15 cellular contexts compared by ENCODE assay signal in genomic region chr2:109020217-109020637, GRCh38. TPM values are rescaled to one million over a fixed set of nuclear protein-coding genes. Genes with fewer than 3 reads are reported as not detected.
DNase-seq lines count a peak whose midpoint lies in the region; ATAC-seq lines count a peak whose summit lies in the region.
"Had no signal": no experiment of that assay in that cellular context is flagged by ENCODE, and none has a peak within 500 bp of the region (broad histone marks: within the 10 kb centered on the region; RNA-seq: fewer than 3 reads in every experiment).

No MANE protein-coding gene starts in this region.

- H3K27me3 ChIP-seq in iPS-20b (ENCODE audit: insufficient read depth, low read length) = peaks cover 21% of the 10 kb centered on the region

- H3K27ac ChIP-seq in iPS-20b (ENCODE audit: low read length) = no peak overlapping the region
- H3K27ac ChIP-seq: dorsolateral prefrontal cortex had no signal

- H3K9ac ChIP-seq in iPS-20b (ENCODE audit: low read depth, low read length) = peak overlapping the region; percentile 10; the same call in 1 of the 2 replicates

- no peaks in the 10 kb centered on the region for H3K9me3 ChIP-seq in iPS-20b (ENCODE audit: insufficient read depth, low read depth, low read length)

- peak overlapping the region; percentile 19; the same call in 1 of the 2 replicates for H3K4me3 ChIP-seq in iPS-20b (ENCODE audit: low read length)
- H3K4me3 ChIP-seq: dorsolateral prefrontal cortex had no signal

- peaks cover 12% of the 10 kb centered on the region; the same call in 1 of the 2 replicates for H3K4me1 ChIP-seq in iPS-20b (ENCODE audit: insufficient read depth, low read length)

- H3K36me3 ChIP-seq in iPS-20b (ENCODE audit: insufficient read depth, low read depth, low read length) = no peaks in the 10 kb centered on the region

- no peak for ATAC-seq in HG02970 (IDR thresholded peaks at IDR 0.05; ENCODE audit: low FRiP score, unreplicated experiment)
- ATAC-seq: stimulated activated effector memory CD8-positive, alpha-beta T cell treated with anti-CD3 and anti-CD28 coated beads, Interleukin-12 subunit alpha, Interleukin-12 subunit beta, amount 100 ng/mL, for 72 hours had no signal

- DNase-seq in A172 (ENCODE audit: low spot score) = peak; percentile 56
- peak; percentile 32 for DNase-seq in Daoy (ENCODE audit: low read depth)
- DNase-seq in SW480 (ENCODE audit: low spot score) = peak; percentile 60
- DNase-seq in NCI-H2227 treated with DMSO at 0.1 percent for 48 hours (lab: John Stamatoyannopoulos, UW) = no peak
- DNase-seq in NCI-H1417 treated with DMSO at 0.1 percent for 48 hours (lab: John Stamatoyannopoulos, UW) = no peak
- DNase-seq in stimulated activated CD4-positive, alpha-beta T cell treated with anti-CD3 and anti-CD28 coated beads, Interleukin-4, amount 100 ng/mL, for 1 hour = no peak
- DNase-seq: Calu3, dorsolateral prefrontal cortex, hippocampal formation, naive B cell, NCI-H1930 had no signal

RNA-seq across cellular contexts. Expression of gene EDAR, which starts 31.2 kb away (rescaled TPM):
- total RNA-seq in A172 (2014; rRNA removed; shearing (Covaris generic)) = not detected in 2 replicates
- not detected in 2 replicates for total RNA-seq in Daoy (2014; rRNA removed; shearing (Covaris generic))
- total RNA-seq: Calu3, HT-29 had no signal

Comparison
In these comparisons a context has a peak if more than half of its experiments do, and no peak if none do; other contexts are left out.
1. DNase-seq: peak in A172 (single experiment), Daoy (single experiment) and SW480 (single experiment); none in NCI-H2227 treated with DMSO at 0.1 percent for 48 hours (single experiment), NCI-H1417 treated with DMSO at 0.1 percent for 48 hours (single experiment) and stimulated activated CD4-positive, alpha-beta T cell treated with anti-CD3 and anti-CD28 coated beads, Interleukin-4, amount 100 ng/mL, for 1 hour (single experiment).